9 cellular contexts compared by ENCODE assay signal in genomic region chr16:81431554-81432353, GRCh38. TPM values are rescaled to one million over a fixed set of nuclear protein-coding genes. Genes with fewer than 3 reads are reported as not detected.
DNase-seq lines count a peak whose midpoint lies in the region; ATAC-seq, FAIRE-seq and TF ChIP-seq lines count a peak whose summit lies in the region.
"Had no signal": no experiment of that assay in that cellular context is flagged by ENCODE, and none has a peak within 500 bp of the region (broad histone marks: within the 10 kb centered on the region; RNA-seq: fewer than 3 reads in every experiment).

No MANE protein-coding gene starts in this region.

- H3K9me3 Mint-ChIP-seq in CD14-positive monocyte: peaks cover 0 to 2% (median 0%) of the 10 kb centered on the region in 7 donors
- no peaks in the 10 kb centered on the region for H3K9me3 Mint-ChIP-seq in mesothelial cell of epicardium

- H3K4me3 Mint-ChIP-seq in CD14-positive monocyte (peak overlapping the region; percentile 26 to 31), mesothelial cell of epicardium (no peak overlapping the region)

- intact Hi-C loops in CD14-positive monocyte (cut with micrococcal nuclease): loop anchor here in 1 of 2 donors (2.0 to 5.0 kb wide), 2 partner anchors 15 to 201 kb away; no protein-coding TSS in a partner anchor

- no peak for TF ChIP-seq CTCF in CD14-positive monocyte (IDR thresholded peaks at IDR 0.05)
- TF ChIP-seq CTCF in mesothelial cell of epicardium (IDR thresholded peaks at IDR 0.05; ENCODE audit: unreplicated experiment): no peak
- TF ChIP-seq CTCF in D721Med (IDR thresholded peaks at IDR 0.05; ENCODE audit: insufficient read depth, missing control alignments): no peak

- H3K4me1 Mint-ChIP-seq in CD14-positive monocyte (peaks cover 41% of the 10 kb centered on the region), mesothelial cell of epicardium (peaks cover 13% of the 10 kb centered on the region)

- H3K27me3 Mint-ChIP-seq in CD14-positive monocyte (ENCODE audit: low read depth in 3 of 3) (peaks cover 0 to 10% (median 7%) of the 10 kb centered on the region in 3 donors), mesothelial cell of epicardium (ENCODE audit: low read depth) (no peaks in the 10 kb centered on the region)

- DNase-seq in CD14-positive monocyte (ENCODE audit: low spot score) (peak; percentile 91), LHCN-M2 (ENCODE audit: low read depth) (peak; percentile 26), amniotic epithelial cell (ENCODE audit: low read depth) (peak; percentile 52), mesothelial cell of epicardium (ENCODE audit: low spot score in 2 of 2, unreplicated experiment in 2 of 2) (no peak), D721Med (ENCODE audit: insufficient read length, low spot score) (no peak), urothelium cell line (ENCODE audit: low spot score) (no peak)
- DNase-seq: GDM1 had no signal

- H3K36me3 Mint-ChIP-seq in CD14-positive monocyte: peaks cover 0 to 8% of the 10 kb centered on the region in 2 donors
- no peaks in the 10 kb centered on the region for H3K36me3 Mint-ChIP-seq in mesothelial cell of epicardium

- FAIRE-seq in D721Med (lab: Jason Lieb, UNC) (no peak), urothelium cell line (lab: Jason Lieb, UNC) (no peak)

- no peak for ATAC-seq in GM19351 (IDR thresholded peaks at IDR 0.05; ENCODE audit: unreplicated experiment)
- ATAC-seq in HG02798 (IDR thresholded peaks at IDR 0.05; ENCODE audit: poor library complexity, unreplicated experiment): no peak

- H3K27ac Mint-ChIP-seq in CD14-positive monocyte (peak overlapping the region; percentile 80 to 95 (median 92)), mesothelial cell of epicardium (peak overlapping the region; percentile 19)

RNA-seq across cellular contexts. Expression of gene CMIP, which starts 12.9 kb away (rescaled TPM):
- under 1 TPM; 0.85 to 0.93 TPM for polyA plus RNA-seq in CD14-positive monocyte
- total RNA-seq in LHCN-M2 (2014; rRNA removed) (2.8 and 6.0 TPM in 2 replicates), mesothelial cell of epicardium (70.0 to 74.9 TPM (median 71.0 TPM) in 3 replicates)
- 22.8 TPM for polyA plus RNA-seq in LHCN-M2 (2012)

Comparison
In these comparisons a context has a peak if more than half of its experiments do, and no peak if none do; other contexts are left out.
1. DNase-seq: peak in CD14-positive monocyte (single experiment), LHCN-M2 (single experiment) and amniotic epithelial cell (single experiment); none in mesothelial cell of epicardium (0 of 2), D721Med (single experiment) and urothelium cell line (single experiment).
2. RNA of gene CMIP, which starts 12.9 kb away (total RNA-seq): 70.0 to 74.9 TPM in mesothelial cell of epicardium; 2.8 to 6.0 TPM in LHCN-M2; every median in the first group is over 10 times any median in the second.